In genomic region chr12:97177482-97177881, GRCh38 we compare ENCODE assay signal across 17 cellular contexts.
"Had no signal": no experiment of that assay in that cellular context is flagged by ENCODE, and none has a peak within 500 bp of the region (broad histone marks: within the 10 kb centered on the region; RNA-seq: fewer than 3 reads in every experiment).

No MANE protein-coding gene starts in this region.

- H3K27ac ChIP-seq: dorsolateral prefrontal cortex, left lung, spleen had no signal

- DNase-seq: activated naive CD4-positive, alpha-beta T cell treated with anti-CD3 and anti-CD28 coated beads, Interleukin-2, amount 10 ng/mL, durations not matched to agents 7 days and 5 days; dorsolateral prefrontal cortex; glutamatergic neuron; immature natural killer cell; left lung; nucleus accumbens; right cardiac atrium; spleen; stimulated activated CD4-positive, alpha-beta T cell treated with anti-CD3 and anti-CD28 coated beads, Interleukin-1b, Interleukin-23, amount 100 ng/mL, for 48 hours; substantia nigra; T-helper 17 cell had no signal

- H3K27me3 ChIP-seq: dorsolateral prefrontal cortex, left lung, spleen had no signal

- H3K9me3 Mint-ChIP-seq: activated naive CD4-positive, alpha-beta T cell treated with anti-CD3 and anti-CD28 coated beads, Interleukin-2, amount 10 ng/mL, durations not matched to agents 7 days and 5 days; activated T-helper 2 cell treated with anti-CD3 and anti-CD28 coated beads, Interferon-gamma antibody, Interleukin-2, Interleukin-4, amounts not matched to agents 10 μg/mL and 5 μg/mL and 100 μg/mL, durations not matched to agents 14 hours and 24 hours and 36 hours; stimulated activated memory B cell treated with anti-CD40 and anti-IgM and Interleukin-4, amounts not matched to agents 10 μg/mL and 1 μg/mL and 100 μg/mL, for 72 hours had no signal

- H3K9me3 ChIP-seq: left lung, spleen had no signal

- H3K4me3 ChIP-seq: dorsolateral prefrontal cortex, left lung, spleen had no signal

- H3K4me1 ChIP-seq: left lung, spleen had no signal

- ATAC-seq: left lung; natural killer cell treated with Interleukin-12 subunit alpha and Interleukin-12 subunit beta and Interleukin-15 and Interleukin-18, amount 100 ng/mL, for 72 hours; right cardiac atrium; stimulated activated memory B cell treated with anti-CD40 and anti-IgM and Interleukin-4, amounts not matched to agents 10 μg/mL and 1 μg/mL and 100 μg/mL, for 72 hours; T-helper 17 cell had no signal

- H3K27me3 Mint-ChIP-seq: activated naive CD4-positive, alpha-beta T cell treated with anti-CD3 and anti-CD28 coated beads, Interleukin-2, amount 10 ng/mL, durations not matched to agents 7 days and 5 days; natural killer cell treated with Interleukin-12 subunit alpha and Interleukin-12 subunit beta and Interleukin-15 and Interleukin-18, amount 100 ng/mL, for 72 hours; progenitor cell of endocrine pancreas; stimulated activated memory B cell treated with anti-CD40 and anti-IgM and Interleukin-4, amounts not matched to agents 10 μg/mL and 1 μg/mL and 100 μg/mL, for 72 hours; T-helper 17 cell had no signal

- H3K36me3 ChIP-seq: left lung, spleen had no signal

- H3K36me3 Mint-ChIP-seq: activated naive CD4-positive, alpha-beta T cell treated with anti-CD3 and anti-CD28 coated beads, Interleukin-2, amount 10 ng/mL, durations not matched to agents 7 days and 5 days; immature natural killer cell; memory B cell; natural killer cell treated with Interleukin-12 subunit alpha and Interleukin-12 subunit beta and Interleukin-15 and Interleukin-18, amount 100 ng/mL, for 72 hours; stimulated activated memory B cell treated with anti-CD40 and anti-IgM and Interleukin-4, amounts not matched to agents 10 μg/mL and 1 μg/mL and 100 μg/mL, for 72 hours had no signal

- H3K4me3 Mint-ChIP-seq: activated naive CD4-positive, alpha-beta T cell treated with anti-CD3 and anti-CD28 coated beads, Interleukin-2, amount 10 ng/mL, durations not matched to agents 7 days and 5 days; immature natural killer cell; memory B cell; natural killer cell treated with Interleukin-12 subunit alpha and Interleukin-12 subunit beta and Interleukin-15 and Interleukin-18, amount 100 ng/mL, for 72 hours; stimulated activated memory B cell treated with anti-CD40 and anti-IgM and Interleukin-4, amounts not matched to agents 10 μg/mL and 1 μg/mL and 100 μg/mL, for 72 hours; T-helper 17 cell; type B pancreatic cell had no signal

- H3K27ac Mint-ChIP-seq: activated naive CD4-positive, alpha-beta T cell treated with anti-CD3 and anti-CD28 coated beads, Interleukin-2, amount 10 ng/mL, durations not matched to agents 7 days and 5 days; activated T-helper 2 cell treated with anti-CD3 and anti-CD28 coated beads, Interferon-gamma antibody, Interleukin-2, Interleukin-4, amounts not matched to agents 10 μg/mL and 5 μg/mL and 100 μg/mL, durations not matched to agents 14 hours and 24 hours and 36 hours; immature natural killer cell; memory B cell; natural killer cell treated with Interleukin-12 subunit alpha and Interleukin-12 subunit beta and Interleukin-15 and Interleukin-18, amount 100 ng/mL, for 72 hours; progenitor cell of endocrine pancreas; stimulated activated memory B cell treated with anti-CD40 and anti-IgM and Interleukin-4, amounts not matched to agents 10 μg/mL and 1 μg/mL and 100 μg/mL, for 72 hours; T-helper 17 cell; type B pancreatic cell had no signal

- H3K4me1 Mint-ChIP-seq: activated naive CD4-positive, alpha-beta T cell treated with anti-CD3 and anti-CD28 coated beads, Interleukin-2, amount 10 ng/mL, durations not matched to agents 7 days and 5 days; immature natural killer cell; memory B cell; stimulated activated memory B cell treated with anti-CD40 and anti-IgM and Interleukin-4, amounts not matched to agents 10 μg/mL and 1 μg/mL and 100 μg/mL, for 72 hours; T-helper 17 cell had no signal
